In the genomic region with DNA sequence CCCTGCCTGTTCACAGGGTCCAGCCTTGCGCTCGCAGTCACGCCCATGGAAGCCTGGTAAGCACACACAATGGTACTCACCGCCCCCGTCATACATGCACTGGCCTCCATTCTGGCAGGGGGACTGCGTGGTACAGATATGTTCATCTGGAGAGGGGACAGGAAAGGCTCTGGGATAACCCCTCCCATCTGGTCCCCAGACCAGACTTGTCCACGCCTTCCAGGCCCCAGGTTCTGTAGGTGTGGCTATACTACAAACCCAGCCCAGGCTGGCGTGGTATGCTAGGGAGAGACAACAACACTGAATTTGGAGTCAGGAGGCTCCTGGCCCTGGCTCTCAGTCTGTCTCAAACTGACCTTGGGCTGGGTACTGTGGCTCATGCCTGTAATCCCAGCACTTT, we compare ENCODE assay signal across 26 cellular contexts. TPM values are rescaled to one million over a fixed set of nuclear protein-coding genes. Genes with fewer than 3 reads are reported as not detected.
"Had no signal": no experiment of that assay in that cellular context is flagged by ENCODE, and none has a peak within 500 bp of the region (broad histone marks: within the 10 kb centered on the region; RNA-seq: fewer than 3 reads in every experiment).

No MANE protein-coding gene starts in this region.

- ATAC-seq: left colon, lower lobe of right lung, natural killer cell had no signal

- H3K27ac ChIP-seq: coronary artery, lower lobe of right lung, neural progenitor cell, prostate gland, right atrium auricular region, stomach, thyroid gland, upper lobe of left lung had no signal

- DNase-seq: dermis blood vessel endothelial cell; effector memory CD4-positive, alpha-beta T cell; head of caudate nucleus; kidney glomerular epithelial cell; left colon; left ventricle myocardium superior; lower lobe of right lung; natural killer cell; nucleus accumbens; small intestine; stimulated activated CD4-positive, alpha-beta T cell treated with anti-CD3 and anti-CD28 coated beads, Interleukin-15, amount 100 ng/mL, for 24 hours; stimulated activated CD4-positive, alpha-beta T cell treated with anti-CD3 and anti-CD28 coated beads, Interleukin-2, amount 100 ng/mL, for 48 hours; stimulated activated naive CD4-positive, alpha-beta T cell treated with Interleukin-2 at 50 U/mL for 16 hours; stomach; thyroid gland; upper lobe of left lung had no signal

- H3K4me3 ChIP-seq: cardiac muscle cell, coronary artery, lower lobe of right lung, neural progenitor cell, prostate gland, right atrium auricular region, stomach, thyroid gland, upper lobe of left lung had no signal

- H3K36me3 Mint-ChIP-seq: natural killer cell had no signal

- H3K9me3 Mint-ChIP-seq: central memory CD8-positive, alpha-beta T cell; natural killer cell; neural progenitor cell had no signal

- H3K36me3 ChIP-seq: neural progenitor cell had no signal

- H3K9me3 ChIP-seq: lower lobe of right lung, prostate gland, right atrium auricular region, stomach, thyroid gland, upper lobe of left lung had no signal

- H3K4me1 ChIP-seq: neural progenitor cell, prostate gland had no signal

- H3K27ac Mint-ChIP-seq: natural killer cell, neural progenitor cell had no signal

- H3K4me3 Mint-ChIP-seq: central memory CD8-positive, alpha-beta T cell; natural killer cell; neural progenitor cell had no signal

RNA-seq across cellular contexts. Expression of a gene that starts 3.4 kb away (rescaled TPM):
- total RNA-seq: endothelial cell of umbilical vein, natural killer cell, subcutaneous adipose tissue had no signal

RNA-seq across cellular contexts. Expression of a gene that starts 58.2 kb away (rescaled TPM):
- total RNA-seq: epithelial cell of proximal tubule, mononuclear cell had no signal
